In genomic region chr5:10046681-10047080, GRCh38 we compare ENCODE assay signal across 21 cellular contexts.
"Had no signal": no experiment of that assay in that cellular context is flagged by ENCODE, and none has a peak within 500 bp of the region (broad histone marks: within the 10 kb centered on the region; RNA-seq: fewer than 3 reads in every experiment).

No MANE protein-coding gene starts in this region.

- DNase-seq: activated B cell treated with CpG ODN at 0.5 μM for 24 hours; activated CD4-positive, alpha-beta T cell treated with anti-CD3 and anti-CD28 coated beads for 36 hours; activated CD4-positive, alpha-beta T cell treated with anti-CD3 and anti-CD28 coated beads, Interleukin-2, amount 50 U/mL, for 4 hours; activated CD8-positive, alpha-beta memory T cell treated with anti-CD3 and anti-CD28 coated beads, Interleukin-2, amount 50 U/mL, for 48 hours; activated naive CD4-positive, alpha-beta T cell treated with Interleukin-2 at 50 U/mL for 16 hours; activated naive CD8-positive, alpha-beta T cell treated with anti-CD3 and anti-CD28 coated beads, Interleukin-2, amount 10 ng/mL, durations not matched to agents 7 days and 5 days; activated T-cell treated with anti-CD3 and anti-CD28 coated beads, Interleukin-2, amount 50 U/mL, for 4 hours; amygdala; cerebellar nuclear complex; head of caudate nucleus; left colon; nephron progenitor cell; retina; sigmoid colon; stimulated activated CD4-positive, alpha-beta T cell treated with anti-CD3 and anti-CD28 coated beads, Interleukin-2, amount 100 ng/mL, for 48 hours; stimulated activated CD8-positive, alpha-beta memory T cell treated with anti-CD3 and anti-CD28 coated beads, Interleukin-4, amount 100 ng/mL, for 48 hours; stimulated activated naive B cell treated with anti-CD40 and anti-IgM and Interleukin-4, amounts not matched to agents 10 μg/mL and 1 μg/mL and 100 μg/mL, for 72 hours; trophoblast cell; uterus had no signal

- H3K36me3 ChIP-seq: gastroesophageal sphincter, sigmoid colon, uterus had no signal

- H3K27me3 ChIP-seq: gastroesophageal sphincter, sigmoid colon, uterus had no signal

- H3K4me1 ChIP-seq: gastroesophageal sphincter, sigmoid colon, uterus had no signal

- H3K27ac ChIP-seq: coronary artery, gastroesophageal sphincter, sigmoid colon, uterus had no signal

- H3K9me3 ChIP-seq: uterus had no signal

- ATAC-seq: activated CD4-positive, alpha-beta T cell treated with anti-CD3 and anti-CD28 coated beads for 36 hours; activated T-cell treated with anti-CD3 and anti-CD28 coated beads, Interleukin-2, amount 50 U/mL, for 4 hours; gastroesophageal sphincter; left colon; stimulated activated naive B cell treated with anti-CD40 and anti-IgM and Interleukin-4, amounts not matched to agents 10 μg/mL and 1 μg/mL and 100 μg/mL, for 72 hours had no signal

- H3K4me3 ChIP-seq: coronary artery, gastroesophageal sphincter, sigmoid colon, uterus had no signal
